10 cellular contexts compared by ENCODE assay signal in the genomic region with DNA sequence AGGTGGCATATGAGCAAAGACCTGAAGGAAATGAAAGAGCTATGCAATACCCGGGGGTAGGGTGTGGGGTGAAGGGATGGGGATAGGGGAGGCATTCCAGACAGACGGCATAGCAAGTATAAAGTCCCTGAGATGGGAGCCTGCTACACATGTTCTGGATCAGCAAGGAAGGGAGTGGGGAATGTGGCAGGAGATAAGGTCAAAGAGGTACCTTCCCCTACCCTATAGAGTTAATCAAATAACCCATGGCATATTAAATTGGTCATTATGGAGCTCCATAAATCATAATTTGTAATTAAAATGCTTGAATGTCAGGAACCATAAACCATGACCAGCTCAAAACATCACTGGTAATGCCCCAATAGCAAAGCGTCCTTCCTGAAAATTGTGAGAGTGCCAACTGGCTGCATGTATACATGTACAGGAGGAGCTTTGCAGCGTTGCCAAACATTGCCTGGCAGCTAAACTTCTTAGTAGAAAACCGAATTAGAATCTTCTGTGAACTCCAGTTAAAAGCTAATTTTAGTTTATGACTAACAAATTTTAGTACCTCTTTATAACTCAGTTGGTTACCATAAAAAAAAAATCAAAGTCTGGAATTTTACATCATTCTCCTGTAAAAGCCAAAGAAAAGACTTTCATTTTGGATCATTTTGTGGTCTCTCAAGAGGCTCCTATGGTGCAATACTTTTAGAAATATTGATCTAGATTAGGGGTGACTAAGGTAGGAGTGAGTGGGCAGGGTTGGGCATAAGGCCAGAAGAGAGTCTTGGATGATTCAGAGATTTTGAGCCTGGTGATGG. TPM values are rescaled to one million over a fixed set of nuclear protein-coding genes. Genes with fewer than 3 reads are reported as not detected.
DNase-seq lines count a peak whose midpoint lies in the region; ATAC-seq, FAIRE-seq and TF ChIP-seq lines count a peak whose summit lies in the region.
"Had no signal": no experiment of that assay in that cellular context is flagged by ENCODE, and none has a peak within 500 bp of the region (broad histone marks: within the 10 kb centered on the region; RNA-seq: fewer than 3 reads in every experiment).

No MANE protein-coding gene starts in this region.

- H3K36me3 ChIP-seq in aorta (ENCODE audit: control insufficient read depth in 1 of 2, insufficient read depth in 2 of 2, low read length in 1 of 2): no peaks in the 10 kb centered on the region
- no peaks in the 10 kb centered on the region for H3K36me3 ChIP-seq in HepG2 (replicated peaks in 1 of 2; ENCODE audit: control insufficient read depth in 1 of 2, insufficient read depth in 2 of 2, low read length in 2 of 2)
- H3K36me3 ChIP-seq in Caco-2 (ENCODE audit: control insufficient read depth, insufficient read depth, low read length): no peaks in the 10 kb centered on the region

- peaks cover 0 to 5% of the 10 kb centered on the region in 2 donors for H3K4me1 ChIP-seq in aorta (ENCODE audit: control insufficient read depth in 1 of 2, insufficient read depth in 2 of 2, low read length in 2 of 2)
- peaks cover 7% of the 10 kb centered on the region for H3K4me1 ChIP-seq in HepG2 (ENCODE audit: insufficient read depth, low read length)
- H3K4me1 ChIP-seq in Caco-2: no peaks in the 10 kb centered on the region

- H3K27me3 Mint-ChIP-seq in activated T-helper 1 cell treated with anti-CD3 and anti-CD28 coated beads, Interleukin-12 subunit alpha, Interleukin-12 subunit beta, Interleukin-2, Interleukin-4 antibody, amounts not matched to agents 30 ng/mL and 10 ng/mL and 1 ng/mL, durations not matched to agents 14 hours and 24 hours and 36 hours (ENCODE audit: insufficient read depth): peaks cover 16% of the 10 kb centered on the region
- H3K27me3 Mint-ChIP-seq in Caco-2 (ENCODE audit: insufficient read depth, unreplicated experiment): peaks cover 6% of the 10 kb centered on the region

- ATAC-seq in aorta (ENCODE audit: low FRiP score) (no peak), HepG2 (no peak)

- H2AFZ ChIP-seq in HepG2 (ENCODE audit: low read length): no peak overlapping the region

- H3K9me3 ChIP-seq in aorta (ENCODE audit: control insufficient read depth, low read length) (no peaks in the 10 kb centered on the region), HepG2 (ENCODE audit: low read length) (no peaks in the 10 kb centered on the region), Caco-2 (no peaks in the 10 kb centered on the region)

- TF ChIP-seq CTCF in HepG2 (CRISPR knock-in tag; IDR thresholded peaks at IDR 0.05) (no peak), Caco-2 (IDR thresholded peaks at IDR 0.05; ENCODE audit: insufficient read depth in 1 of 2, low read depth in 1 of 2, low read length in 1 of 2, severe bottlenecking in 1 of 2, unreplicated experiment in 1 of 2) (no peak)

- H3K9ac ChIP-seq in HepG2 (ENCODE audit: insufficient read depth, low read depth, low read length): no peak overlapping the region

- no peaks in the 10 kb centered on the region for H3K27me3 ChIP-seq in aorta (ENCODE audit: control insufficient read depth in 1 of 2, insufficient read depth in 2 of 2, low read length in 1 of 2)
- H3K27me3 ChIP-seq in HepG2 (ENCODE audit: control insufficient read depth in 1 of 2, insufficient read depth in 2 of 2, low read length in 2 of 2): no peaks in the 10 kb centered on the region
- H3K27me3 ChIP-seq in Caco-2 (replicated peaks; ENCODE audit: control insufficient read depth, insufficient read depth, low read length): no peaks in the 10 kb centered on the region

- peaks cover 15% of the 10 kb centered on the region for H3K4me1 Mint-ChIP-seq in activated T-helper 1 cell treated with anti-CD3 and anti-CD28 coated beads, Interleukin-12 subunit alpha, Interleukin-12 subunit beta, Interleukin-2, Interleukin-4 antibody, amounts not matched to agents 30 ng/mL and 10 ng/mL and 1 ng/mL, durations not matched to agents 14 hours and 24 hours and 36 hours (ENCODE audit: low read depth)
- H3K4me1 Mint-ChIP-seq in Caco-2 (ENCODE audit: low read depth, unreplicated experiment): peaks cover 9% of the 10 kb centered on the region

- CTCF ChIA-PET in HepG2 (lab: Yijun Ruan, JAX; ENCODE audit: low intra/inter-chr PET ratio, low total read pairs) (no interaction called here), Caco-2 (lab: Charles Lee) (interaction anchor here (0.7 kb wide), 2 partner anchors 60 to 141 kb away, joined by 3 read pairs; no protein-coding TSS in a partner anchor)

- H3K9me3 Mint-ChIP-seq in activated T-helper 1 cell treated with anti-CD3 and anti-CD28 coated beads, Interleukin-12 subunit alpha, Interleukin-12 subunit beta, Interleukin-2, Interleukin-4 antibody, amounts not matched to agents 30 ng/mL and 10 ng/mL and 1 ng/mL, durations not matched to agents 14 hours and 24 hours and 36 hours: no peaks in the 10 kb centered on the region
- H3K9me3 Mint-ChIP-seq in Caco-2 (ENCODE audit: unreplicated experiment): no peaks in the 10 kb centered on the region
- H3K9me3 Mint-ChIP-seq: memory B cell had no signal

- H3K4me3 ChIP-seq in aorta (ENCODE audit: low read length in 2 of 2) (no peak overlapping the region), HepG2 (replicated peaks in 1 of 3; ENCODE audit: insufficient read depth in 1 of 3, low read depth in 2 of 3, low read length in 3 of 3) (no peak overlapping the region), Caco-2 (ENCODE audit: low read depth, low read length) (no peak overlapping the region)

- TF ChIP-seq POLR2A in HepG2 (IDR thresholded peaks at IDR 0.05; ENCODE audit: insufficient read depth in 1 of 2, low read depth in 2 of 2, low read length in 2 of 2): no peak

- peak; percentile 60 to 82 (median 67) for DNase-seq in stimulated activated CD4-positive, alpha-beta T cell treated with anti-CD3 and anti-CD28 coated beads, Interleukin-12 subunit alpha, Interleukin-12 subunit beta, amount 100 ng/mL, for 48 hours (ENCODE audit: low read depth in 2 of 3, low spot score in 1 of 3)
- no peak for DNase-seq in stimulated activated CD4-positive, alpha-beta T cell treated with anti-CD3 and anti-CD28 coated beads, Interleukin-12 subunit alpha, Interleukin-12 subunit beta, amount 100 ng/mL, for 4 hours
- peak; percentile 43 for DNase-seq in activated CD4-positive, CD25-positive, alpha-beta regulatory T cell treated with anti-CD3 and anti-CD28 coated beads, Interleukin-2, amount 50 U/mL, for 72 hours
- DNase-seq in hepatic stellate cell (ENCODE audit: low spot score) (peak; percentile 20), aorta (peak; percentile 77 to 80), HepG2 (ENCODE audit: low spot score) (no peak), Caco-2 (no peak)
- no peak for DNase-seq in activated T-helper 1 cell treated with anti-CD3 and anti-CD28 coated beads, Interleukin-12 subunit alpha, Interleukin-12 subunit beta, Interleukin-2, Interleukin-4 antibody, amounts not matched to agents 30 ng/mL and 10 ng/mL and 1 ng/mL, durations not matched to agents 14 hours and 24 hours and 36 hours (ENCODE audit: low spot score)
- DNase-seq: NCI-H1436 had no signal

- POLR2A ChIA-PET in HepG2 (lab: Yijun Ruan, JAX) (no interaction called here), Caco-2 (lab: Charles Lee) (no interaction called here)

- BruUV-seq in HepG2 (replicated peaks; lab: Mats Ljungman, UMichigan) (no TSS peak), Caco-2 (replicated peaks; lab: Mats Ljungman, UMichigan) (no TSS peak)

- no peak for FAIRE-seq in HepG2 (lab: Jason Lieb, UNC)

- no peak overlapping the region for H3K27ac Mint-ChIP-seq in activated T-helper 1 cell treated with anti-CD3 and anti-CD28 coated beads, Interleukin-12 subunit alpha, Interleukin-12 subunit beta, Interleukin-2, Interleukin-4 antibody, amounts not matched to agents 30 ng/mL and 10 ng/mL and 1 ng/mL, durations not matched to agents 14 hours and 24 hours and 36 hours
- H3K27ac Mint-ChIP-seq in Caco-2 (ENCODE audit: unreplicated experiment): no peak overlapping the region
- H3K27ac Mint-ChIP-seq: memory B cell had no signal

- intact Hi-C loops in aorta (cut with DNase I) (no loop called here), HepG2 (cut with micrococcal nuclease; ENCODE audit: unreplicated experiment) (no loop called here), Caco-2 (cut with micrococcal nuclease; ENCODE audit: unreplicated experiment) (no loop called here)
- intact Hi-C loops in activated T-helper 1 cell treated with anti-CD3 and anti-CD28 coated beads, Interleukin-12 subunit alpha, Interleukin-12 subunit beta, Interleukin-2, Interleukin-4 antibody, amounts not matched to agents 30 ng/mL and 10 ng/mL and 1 ng/mL, durations not matched to agents 14 hours and 24 hours and 36 hours (cut with micrococcal nuclease): loop anchor here (1.0 kb wide), 1 partner anchor 37 kb away; no protein-coding TSS in a partner anchor

- H3K4me3 Mint-ChIP-seq in activated T-helper 1 cell treated with anti-CD3 and anti-CD28 coated beads, Interleukin-12 subunit alpha, Interleukin-12 subunit beta, Interleukin-2, Interleukin-4 antibody, amounts not matched to agents 30 ng/mL and 10 ng/mL and 1 ng/mL, durations not matched to agents 14 hours and 24 hours and 36 hours: no peak overlapping the region
- no peak overlapping the region for H3K4me3 Mint-ChIP-seq in Caco-2 (ENCODE audit: unreplicated experiment)
- H3K4me3 Mint-ChIP-seq: memory B cell had no signal

- H3K4me2 ChIP-seq in HepG2 (ENCODE audit: low read depth, low read length): no peak overlapping the region

- H4K20me1 ChIP-seq in HepG2 (ENCODE audit: insufficient read depth, low read length): no peaks in the 10 kb centered on the region

- H3K36me3 Mint-ChIP-seq in activated T-helper 1 cell treated with anti-CD3 and anti-CD28 coated beads, Interleukin-12 subunit alpha, Interleukin-12 subunit beta, Interleukin-2, Interleukin-4 antibody, amounts not matched to agents 30 ng/mL and 10 ng/mL and 1 ng/mL, durations not matched to agents 14 hours and 24 hours and 36 hours (ENCODE audit: low read depth): no peaks in the 10 kb centered on the region
- H3K36me3 Mint-ChIP-seq in Caco-2 (ENCODE audit: insufficient read depth, unreplicated experiment): peaks cover 7% of the 10 kb centered on the region
- H3K36me3 Mint-ChIP-seq: memory B cell had no signal

- TF ChIP-seq EP300 in HepG2 (IDR thresholded peaks at IDR 0.05; ENCODE audit: low read depth in 2 of 2, low read length in 2 of 2) (no peak), HepG2 (CRISPR knock-in tag; IDR thresholded peaks at IDR 0.05; ENCODE audit: borderline replicate concordance) (no peak)

- no peak for TF ChIP-seq RAD21 in HepG2 (CRISPR knock-in tag; IDR thresholded peaks at IDR 0.05)

- H3K79me2 ChIP-seq in HepG2 (ENCODE audit: insufficient read depth, low read length): no peaks in the 10 kb centered on the region

- in situ Hi-C loops in HepG2 (cut with HindIII; ENCODE audit: extremely low pct_ligation_motif_present, low pct_unique_long_range_greater_than_20kb): no loop called here

- H3K27ac ChIP-seq in aorta (ENCODE audit: low read depth in 1 of 2, low read length in 2 of 2) (peak overlapping the region in 1 of 2 donors; percentile 40), HepG2 (ENCODE audit: extremely low read length, insufficient read depth, low read length) (no peak overlapping the region)

- WGBS in aorta, 2 donors: 15 to 16% methylated on average over 5 of the region's 5 CpGs
- 6% methylated on average over 5 of the region's 5 CpGs for whole genome bisulfite sequencing in HepG2 (ENCODE audit: low lambda C conversion rate)

RNA-seq across cellular contexts. Expression of a gene that starts 4.7 kb away (rescaled TPM):
- not detected for total RNA-seq in aorta
- not detected for polyA plus RNA-seq in aorta
- not detected in 2 replicates for total RNA-seq in activated T-helper 1 cell treated with anti-CD3 and anti-CD28 coated beads, Interleukin-12 subunit alpha, Interleukin-12 subunit beta, Interleukin-2, Interleukin-4 antibody, amounts not matched to agents 30 ng/mL and 10 ng/mL and 1 ng/mL, durations not matched to agents 14 hours and 24 hours and 36 hours
- not detected in 2 replicates for total RNA-seq in HepG2 (2016; rRNA removed; fragmentation: Illumina TruSeq; extraction: Trizol)
- total RNA-seq in HepG2 (2016; cell fraction: cytosol; rRNA removed; fragmentation: Illumina TruSeq; extraction: Trizol; ENCODE audit: low read depth): not detected in 2 replicates
- not detected in 2 replicates for total RNA-seq in HepG2 (2016; cell fraction: insoluble cytoplasmic fraction; rRNA removed; fragmentation: Illumina TruSeq; extraction: Trizol)
- not detected in 2 replicates for total RNA-seq in HepG2 (2016; cell fraction: membrane; rRNA removed; fragmentation: Illumina TruSeq; extraction: Trizol)
- not detected in 2 replicates for total RNA-seq in HepG2 (2016; cell fraction: nucleus; rRNA removed; fragmentation: Illumina TruSeq; extraction: Trizol)
- polyA plus RNA-seq in HepG2 (2011; rRNA removed): not detected in 2 replicates
- not detected in 2 replicates for polyA plus RNA-seq in HepG2 (2011; cell fraction: cytosol; rRNA removed)
- 0.09 TPM in 1 of 2 replicates, not detected in the other for polyA plus RNA-seq in HepG2 (2011; cell fraction: nucleus; rRNA removed)
- not detected in 2 replicates for polyA plus RNA-seq in HepG2 (2012)
- not detected in 2 replicates for polyA plus RNA-seq in HepG2 (2016; cell fraction: cytosol; fragmentation: Illumina TruSeq; extraction: Trizol; ENCODE audit: low read depth)
- not detected in 2 replicates for polyA plus RNA-seq in HepG2 (2016; cell fraction: insoluble cytoplasmic fraction; fragmentation: Illumina TruSeq; extraction: Trizol; ENCODE audit: low read depth)
- not detected in 2 replicates for polyA plus RNA-seq in HepG2 (2016; cell fraction: membrane; fragmentation: Illumina TruSeq; extraction: Trizol; ENCODE audit: low read depth)
- polyA plus RNA-seq in HepG2 (2016; cell fraction: nucleus; fragmentation: Illumina TruSeq; extraction: Trizol; ENCODE audit: insufficient read depth, low read depth): not detected in 2 replicates
- polyA minus RNA-seq in HepG2 (2011; rRNA and poly(A)+ RNA removed; ENCODE audit: low replicate concordance): 0.94 TPM in 1 of 2 replicates, not detected in the other
- not detected in 2 replicates for polyA minus RNA-seq in HepG2 (2011; cell fraction: cytosol; rRNA and poly(A)+ RNA removed)
- not detected in 2 replicates for polyA minus RNA-seq in HepG2 (2011; cell fraction: nucleus; rRNA and poly(A)+ RNA removed)
- total RNA-seq in Caco-2 (2022): 0.52 and 0.67 TPM in 2 replicates

RNA-seq across cellular contexts. Expression of a gene that starts 4.9 kb away (rescaled TPM):
- 10 to 100 TPM; 43.9 to 48.0 TPM for total RNA-seq in aorta
- 10 to 100 TPM; 10.1 to 10.6 TPM for polyA plus RNA-seq in aorta
- 14.7 and 16.5 TPM in 2 replicates for total RNA-seq in activated T-helper 1 cell treated with anti-CD3 and anti-CD28 coated beads, Interleukin-12 subunit alpha, Interleukin-12 subunit beta, Interleukin-2, Interleukin-4 antibody, amounts not matched to agents 30 ng/mL and 10 ng/mL and 1 ng/mL, durations not matched to agents 14 hours and 24 hours and 36 hours
- 3.7 and 3.9 TPM in 2 replicates for total RNA-seq in HepG2 (2016; rRNA removed; fragmentation: Illumina TruSeq; extraction: Trizol)
- total RNA-seq in HepG2 (2016; cell fraction: cytosol; rRNA removed; fragmentation: Illumina TruSeq; extraction: Trizol; ENCODE audit: low read depth): 0.53 and 0.61 TPM in 2 replicates
- total RNA-seq in HepG2 (2016; cell fraction: insoluble cytoplasmic fraction; rRNA removed; fragmentation: Illumina TruSeq; extraction: Trizol): 3.0 and 4.0 TPM in 2 replicates
- 2.0 and 2.3 TPM in 2 replicates for total RNA-seq in HepG2 (2016; cell fraction: membrane; rRNA removed; fragmentation: Illumina TruSeq; extraction: Trizol)
- 3.2 and 4.3 TPM in 2 replicates for total RNA-seq in HepG2 (2016; cell fraction: nucleus; rRNA removed; fragmentation: Illumina TruSeq; extraction: Trizol)
- 6.4 and 9.4 TPM in 2 replicates for polyA plus RNA-seq in HepG2 (2011; rRNA removed)
- polyA plus RNA-seq in HepG2 (2011; cell fraction: cytosol; rRNA removed): 3.7 TPM in 2 replicates
- 12.8 and 13.5 TPM in 2 replicates for polyA plus RNA-seq in HepG2 (2011; cell fraction: nucleus; rRNA removed)
- polyA plus RNA-seq in HepG2 (2012): 5.3 and 7.6 TPM in 2 replicates
- polyA plus RNA-seq in HepG2 (2016; cell fraction: cytosol; fragmentation: Illumina TruSeq; extraction: Trizol; ENCODE audit: low read depth): 0.29 and 0.57 TPM in 2 replicates
- 4.5 and 5.0 TPM in 2 replicates for polyA plus RNA-seq in HepG2 (2016; cell fraction: insoluble cytoplasmic fraction; fragmentation: Illumina TruSeq; extraction: Trizol; ENCODE audit: low read depth)
- polyA plus RNA-seq in HepG2 (2016; cell fraction: membrane; fragmentation: Illumina TruSeq; extraction: Trizol; ENCODE audit: low read depth): 1.0 and 1.4 TPM in 2 replicates
- polyA plus RNA-seq in HepG2 (2016; cell fraction: nucleus; fragmentation: Illumina TruSeq; extraction: Trizol; ENCODE audit: insufficient read depth, low read depth): 9.8 TPM in 2 replicates
- 4.3 and 4.8 TPM in 2 replicates for polyA minus RNA-seq in HepG2 (2011; rRNA and poly(A)+ RNA removed; ENCODE audit: low replicate concordance)
- polyA minus RNA-seq in HepG2 (2011; cell fraction: cytosol; rRNA and poly(A)+ RNA removed): 2.4 and 3.4 TPM in 2 replicates
- polyA minus RNA-seq in HepG2 (2011; cell fraction: nucleus; rRNA and poly(A)+ RNA removed): 2.9 and 3.3 TPM in 2 replicates
- 13.4 and 14.7 TPM in 2 replicates for total RNA-seq in Caco-2 (2022)

RNA-seq across cellular contexts. Expression of a gene that starts 59.5 kb away (rescaled TPM):
- total RNA-seq in aorta (not detected), HepG2 (2016; rRNA removed; fragmentation: Illumina TruSeq; extraction: Trizol) (0.51 and 0.60 TPM in 2 replicates), Caco-2 (2022) (1.00 and 2.1 TPM in 2 replicates)
- polyA plus RNA-seq in aorta (not detected), HepG2 (2011; rRNA removed) (0.08 TPM in 1 of 2 replicates, not detected in the other)
- total RNA-seq in activated T-helper 1 cell treated with anti-CD3 and anti-CD28 coated beads, Interleukin-12 subunit alpha, Interleukin-12 subunit beta, Interleukin-2, Interleukin-4 antibody, amounts not matched to agents 30 ng/mL and 10 ng/mL and 1 ng/mL, durations not matched to agents 14 hours and 24 hours and 36 hours: not detected in 2 replicates
- total RNA-seq in HepG2 (2016; cell fraction: cytosol; rRNA removed; fragmentation: Illumina TruSeq; extraction: Trizol; ENCODE audit: low read depth): 3.5 and 4.0 TPM in 2 replicates
- total RNA-seq in HepG2 (2016; cell fraction: insoluble cytoplasmic fraction; rRNA removed; fragmentation: Illumina TruSeq; extraction: Trizol): 0.64 and 0.91 TPM in 2 replicates
- total RNA-seq in HepG2 (2016; cell fraction: membrane; rRNA removed; fragmentation: Illumina TruSeq; extraction: Trizol): 2.4 and 2.5 TPM in 2 replicates
- total RNA-seq in HepG2 (2016; cell fraction: nucleus; rRNA removed; fragmentation: Illumina TruSeq; extraction: Trizol): 0.47 TPM in 1 of 2 replicates, not detected in the other
- 0.07 TPM in 1 of 2 replicates, not detected in the other for polyA plus RNA-seq in HepG2 (2011; cell fraction: cytosol; rRNA removed)
- polyA plus RNA-seq in HepG2 (2011; cell fraction: nucleus; rRNA removed): not detected in 2 replicates
- not detected in 2 replicates for polyA plus RNA-seq in HepG2 (2012)
- 5.9 and 6.4 TPM in 2 replicates for polyA plus RNA-seq in HepG2 (2016; cell fraction: cytosol; fragmentation: Illumina TruSeq; extraction: Trizol; ENCODE audit: low read depth)
- polyA plus RNA-seq in HepG2 (2016; cell fraction: insoluble cytoplasmic fraction; fragmentation: Illumina TruSeq; extraction: Trizol; ENCODE audit: low read depth): 0.51 and 0.62 TPM in 2 replicates
- 3.4 and 3.8 TPM in 2 replicates for polyA plus RNA-seq in HepG2 (2016; cell fraction: membrane; fragmentation: Illumina TruSeq; extraction: Trizol; ENCODE audit: low read depth)
- 0.77 TPM in 1 of 2 replicates, not detected in the other for polyA plus RNA-seq in HepG2 (2016; cell fraction: nucleus; fragmentation: Illumina TruSeq; extraction: Trizol; ENCODE audit: insufficient read depth, low read depth)
- polyA minus RNA-seq in HepG2 (2011; rRNA and poly(A)+ RNA removed; ENCODE audit: low replicate concordance): not detected in 2 replicates
- polyA minus RNA-seq in HepG2 (2011; cell fraction: cytosol; rRNA and poly(A)+ RNA removed): not detected in 2 replicates
- not detected in 2 replicates for polyA minus RNA-seq in HepG2 (2011; cell fraction: nucleus; rRNA and poly(A)+ RNA removed)

Comparison
In these comparisons a context has a peak if more than half of its experiments do, and no peak if none do; other contexts are left out.
1. DNase-seq: peak in stimulated activated CD4-positive, alpha-beta T cell treated with anti-CD3 and anti-CD28 coated beads, Interleukin-12 subunit alpha, Interleukin-12 subunit beta, amount 100 ng/mL, for 48 hours (3 of 3), activated CD4-positive, CD25-positive, alpha-beta regulatory T cell treated with anti-CD3 and anti-CD28 coated beads, Interleukin-2, amount 50 U/mL, for 72 hours (single experiment), hepatic stellate cell (single experiment) and aorta (2 of 2); none in stimulated activated CD4-positive, alpha-beta T cell treated with anti-CD3 and anti-CD28 coated beads, Interleukin-12 subunit alpha, Interleukin-12 subunit beta, amount 100 ng/mL, for 4 hours (single experiment), activated T-helper 1 cell treated with anti-CD3 and anti-CD28 coated beads, Interleukin-12 subunit alpha, Interleukin-12 subunit beta, Interleukin-2, Interleukin-4 antibody, amounts not matched to agents 30 ng/mL and 10 ng/mL and 1 ng/mL, durations not matched to agents 14 hours and 24 hours and 36 hours (single experiment), HepG2 (single experiment) and Caco-2 (0 of 2).